Comparison of ENCODE assay signal across 1 cellular context in the genomic region with DNA sequence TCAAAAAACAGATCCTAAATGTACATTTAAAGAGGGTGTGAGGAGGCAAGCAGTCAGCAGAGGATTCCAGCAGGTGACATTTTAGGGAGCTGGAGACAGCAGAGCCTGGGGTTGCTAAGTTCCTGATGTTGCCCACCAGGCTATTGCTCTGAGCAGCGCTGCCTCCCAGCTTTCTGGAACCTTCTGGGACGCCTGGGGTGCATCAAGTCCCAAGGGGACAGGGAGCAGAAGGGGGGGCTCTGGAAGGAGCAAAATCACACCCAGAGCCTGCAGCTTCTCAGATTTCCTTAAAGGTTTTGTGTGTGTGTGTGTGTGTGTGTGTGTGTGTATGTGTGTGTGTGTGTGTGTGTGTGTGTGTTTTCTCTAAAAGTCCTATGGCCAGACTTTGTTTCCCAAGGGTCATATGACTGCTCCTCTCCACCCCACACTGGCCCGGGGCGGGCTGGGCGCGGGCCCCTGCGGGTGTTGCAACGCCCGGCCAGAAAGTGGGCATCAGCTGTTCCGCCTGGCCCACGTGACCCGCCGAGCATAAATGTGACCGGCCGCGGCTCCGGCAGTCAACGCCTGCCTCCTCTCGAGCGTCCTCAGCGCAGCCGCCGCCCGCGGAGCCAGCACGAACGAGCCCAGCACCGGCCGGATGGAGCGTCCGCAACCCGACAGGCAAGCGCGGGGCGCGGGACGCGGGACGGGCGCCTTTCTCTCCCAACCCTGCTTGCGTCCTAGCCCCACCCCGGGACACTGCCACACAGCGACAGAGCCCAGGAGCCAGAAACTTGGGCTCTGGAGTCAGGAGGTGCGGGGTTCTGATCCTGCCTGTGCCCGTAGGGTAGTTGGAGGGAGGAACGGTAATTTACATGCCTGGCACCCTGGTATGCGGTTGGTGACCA.
TF ChIP-seq lines count a peak whose summit lies in the region.

A gene with protein sequence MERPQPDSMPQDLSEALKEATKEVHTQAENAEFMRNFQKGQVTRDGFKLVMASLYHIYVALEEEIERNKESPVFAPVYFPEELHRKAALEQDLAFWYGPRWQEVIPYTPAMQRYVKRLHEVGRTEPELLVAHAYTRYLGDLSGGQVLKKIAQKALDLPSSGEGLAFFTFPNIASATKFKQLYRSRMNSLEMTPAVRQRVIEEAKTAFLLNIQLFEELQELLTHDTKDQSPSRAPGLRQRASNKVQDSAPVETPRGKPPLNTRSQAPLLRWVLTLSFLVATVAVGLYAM (plus strand): TSS at position 560 of the 887 bp plus-strand sequence. CDS start 78 bp downstream, at position 638.

TF ChIP-seq in HepG2, 621 proteins besides CTCF, POLR2A, EP300 and RAD21 (continued from another document and continues in another):
- TF ChIP-seq ZNF432 (CRISPR knock-in tag; IDR thresholded peaks at IDR 0.05; ENCODE audit: borderline replicate concordance), result no peak
- TF ChIP-seq NCOR1 (IDR thresholded peaks at IDR 0.05; ENCODE audit: borderline replicate concordance, low read length), result no peak; the same call in 1 of the 2 replicates
- peak; percentile 79; the same call in 1 of the 2 replicates for TF ChIP-seq MYC (CRISPR knock-in tag; IDR thresholded peaks at IDR 0.05; ENCODE audit: borderline replicate concordance)
- peak; percentile 86; the same call in 1 of the 2 replicates for TF ChIP-seq ZSCAN31 (CRISPR knock-in tag; IDR thresholded peaks at IDR 0.05; ENCODE audit: low read depth)
- 0 out of 2 replicates have a peak, but pooled peaks have one; percentile 46 for TF ChIP-seq ZNF543 (CRISPR knock-in tag; IDR thresholded peaks at IDR 0.05)
- TF ChIP-seq SRSF1 (optimal IDR thresholded peaks at IDR 0.05; ENCODE audit: low read depth, low read length), result no peak
- TF ChIP-seq GABPB1 (CRISPR knock-in tag; IDR thresholded peaks at IDR 0.05), result peak; percentile 82
- TF ChIP-seq ZNF629 (CRISPR knock-in tag; conservative IDR thresholded peaks at IDR 0.05), result 0 out of 2 replicates have a peak, but pooled peaks have one; percentile 11
- peak; percentile 64; the same call in 1 of the 2 replicates for TF ChIP-seq TFDP1 (CRISPR knock-in tag; IDR thresholded peaks at IDR 0.05; ENCODE audit: borderline replicate concordance)
- TF ChIP-seq ZNF17 (CRISPR knock-in tag; IDR thresholded peaks at IDR 0.05), result no peak
- TF ChIP-seq SMARCC2 (IDR thresholded peaks at IDR 0.05), result no peak
- TF ChIP-seq CBX5 (CRISPR knock-in tag; IDR thresholded peaks at IDR 0.05; ENCODE audit: borderline replicate concordance), result peak; percentile 54; the same call in 1 of the 2 replicates
- TF ChIP-seq ZNF501 (CRISPR knock-in tag; IDR thresholded peaks at IDR 0.05), result peak; percentile 55; the same call in 1 of the 2 replicates
- TF ChIP-seq SMAD3 (CRISPR knock-in tag; IDR thresholded peaks at IDR 0.05), result 0 out of 2 replicates have a peak, but pooled peaks have one; percentile 51
- TF ChIP-seq ZNF382 (CRISPR knock-in tag; IDR thresholded peaks at IDR 0.05; ENCODE audit: borderline replicate concordance), result no peak
- 0 out of 2 replicates have a peak, but pooled peaks have one; percentile 76 for TF ChIP-seq ZBTB4 (CRISPR knock-in tag; IDR thresholded peaks at IDR 0.05; ENCODE audit: borderline replicate concordance)
- 0 out of 2 replicates have a peak, but pooled peaks have one; percentile 17 for TF ChIP-seq HES4 (CRISPR knock-in tag; IDR thresholded peaks at IDR 0.05; ENCODE audit: borderline replicate concordance)
- peak; percentile 78 for TF ChIP-seq ARID5B (CRISPR knock-in tag; IDR thresholded peaks at IDR 0.05)
- TF ChIP-seq, protein P1, sequence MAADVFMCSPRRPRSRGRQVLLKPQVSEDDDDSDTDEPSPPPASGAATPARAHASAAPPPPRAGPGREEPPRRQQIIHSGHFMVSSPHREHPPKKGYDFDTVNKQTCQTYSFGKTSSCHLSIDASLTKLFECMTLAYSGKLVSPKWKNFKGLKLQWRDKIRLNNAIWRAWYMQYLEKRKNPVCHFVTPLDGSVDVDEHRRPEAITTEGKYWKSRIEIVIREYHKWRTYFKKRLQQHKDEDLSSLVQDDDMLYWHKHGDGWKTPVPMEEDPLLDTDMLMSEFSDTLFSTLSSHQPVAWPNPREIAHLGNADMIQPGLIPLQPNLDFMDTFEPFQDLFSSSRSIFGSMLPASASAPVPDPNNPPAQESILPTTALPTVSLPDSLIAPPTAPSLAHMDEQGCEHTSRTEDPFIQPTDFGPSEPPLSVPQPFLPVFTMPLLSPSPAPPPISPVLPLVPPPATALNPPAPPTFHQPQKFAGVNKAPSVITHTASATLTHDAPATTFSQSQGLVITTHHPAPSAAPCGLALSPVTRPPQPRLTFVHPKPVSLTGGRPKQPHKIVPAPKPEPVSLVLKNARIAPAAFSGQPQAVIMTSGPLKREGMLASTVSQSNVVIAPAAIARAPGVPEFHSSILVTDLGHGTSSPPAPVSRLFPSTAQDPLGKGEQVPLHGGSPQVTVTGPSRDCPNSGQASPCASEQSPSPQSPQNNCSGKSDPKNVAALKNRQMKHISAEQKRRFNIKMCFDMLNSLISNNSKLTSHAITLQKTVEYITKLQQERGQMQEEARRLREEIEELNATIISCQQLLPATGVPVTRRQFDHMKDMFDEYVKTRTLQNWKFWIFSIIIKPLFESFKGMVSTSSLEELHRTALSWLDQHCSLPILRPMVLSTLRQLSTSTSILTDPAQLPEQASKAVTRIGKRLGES (CRISPR knock-in tag; IDR thresholded peaks at IDR 0.05; ENCODE audit: borderline replicate concordance), result no peak
- TF ChIP-seq ZSCAN30 (CRISPR knock-in tag; IDR thresholded peaks at IDR 0.05), result no peak
- TF ChIP-seq ZNF343 (CRISPR knock-in tag; IDR thresholded peaks at IDR 0.05), result no peak
- no peak for TF ChIP-seq ZNF10 (CRISPR knock-in tag; IDR thresholded peaks at IDR 0.05; ENCODE audit: borderline replicate concordance, low read depth)
- TF ChIP-seq ZBTB8A (CRISPR knock-in tag; IDR thresholded peaks at IDR 0.05; ENCODE audit: borderline replicate concordance, low read depth), result no peak
- TF ChIP-seq ZNF550 (CRISPR knock-in tag; IDR thresholded peaks at IDR 0.05; ENCODE audit: borderline replicate concordance), result no peak
- TF ChIP-seq ZBTB33 (CRISPR knock-in tag; IDR thresholded peaks at IDR 0.05), result peak; percentile 23; the same call in 1 of the 2 replicates
- TF ChIP-seq ZNF598 (CRISPR knock-in tag; IDR thresholded peaks at IDR 0.05; ENCODE audit: borderline replicate concordance), result peak; percentile 87; the same call in 1 of the 2 replicates
- TF ChIP-seq TMF1 (CRISPR knock-in tag; IDR thresholded peaks at IDR 0.05; ENCODE audit: low read depth), result no peak
- TF ChIP-seq, protein P2, sequence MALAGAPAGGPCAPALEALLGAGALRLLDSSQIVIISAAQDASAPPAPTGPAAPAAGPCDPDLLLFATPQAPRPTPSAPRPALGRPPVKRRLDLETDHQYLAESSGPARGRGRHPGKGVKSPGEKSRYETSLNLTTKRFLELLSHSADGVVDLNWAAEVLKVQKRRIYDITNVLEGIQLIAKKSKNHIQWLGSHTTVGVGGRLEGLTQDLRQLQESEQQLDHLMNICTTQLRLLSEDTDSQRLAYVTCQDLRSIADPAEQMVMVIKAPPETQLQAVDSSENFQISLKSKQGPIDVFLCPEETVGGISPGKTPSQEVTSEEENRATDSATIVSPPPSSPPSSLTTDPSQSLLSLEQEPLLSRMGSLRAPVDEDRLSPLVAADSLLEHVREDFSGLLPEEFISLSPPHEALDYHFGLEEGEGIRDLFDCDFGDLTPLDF (CRISPR knock-in tag; IDR thresholded peaks at IDR 0.05), result 0 out of 2 replicates have a peak, but pooled peaks have one; percentile 45
- no peak for TF ChIP-seq KLF11 (CRISPR knock-in tag; IDR thresholded peaks at IDR 0.05)
- no peak for TF ChIP-seq POLR2AphosphoS2 (IDR thresholded peaks at IDR 0.05; ENCODE audit: low read depth, low read length)
- TF ChIP-seq TCF7 (IDR thresholded peaks at IDR 0.05; ENCODE audit: low read depth), result no peak
- TF ChIP-seq BRD4 (CRISPR knock-in tag; IDR thresholded peaks at IDR 0.05), result 0 out of 2 replicates have a peak, but pooled peaks have one; percentile 39
- TF ChIP-seq, protein P3, sequence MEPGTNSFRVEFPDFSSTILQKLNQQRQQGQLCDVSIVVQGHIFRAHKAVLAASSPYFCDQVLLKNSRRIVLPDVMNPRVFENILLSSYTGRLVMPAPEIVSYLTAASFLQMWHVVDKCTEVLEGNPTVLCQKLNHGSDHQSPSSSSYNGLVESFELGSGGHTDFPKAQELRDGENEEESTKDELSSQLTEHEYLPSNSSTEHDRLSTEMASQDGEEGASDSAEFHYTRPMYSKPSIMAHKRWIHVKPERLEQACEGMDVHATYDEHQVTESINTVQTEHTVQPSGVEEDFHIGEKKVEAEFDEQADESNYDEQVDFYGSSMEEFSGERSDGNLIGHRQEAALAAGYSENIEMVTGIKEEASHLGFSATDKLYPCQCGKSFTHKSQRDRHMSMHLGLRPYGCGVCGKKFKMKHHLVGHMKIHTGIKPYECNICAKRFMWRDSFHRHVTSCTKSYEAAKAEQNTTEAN (CRISPR knock-in tag; conservative IDR thresholded peaks at IDR 0.05), result peak; percentile 65; the same call in 1 of the 2 replicates
- no peak; the same call in 1 of the 2 replicates for TF ChIP-seq ZNF709 (CRISPR knock-in tag; IDR thresholded peaks at IDR 0.05)
- peak; percentile 78; the same call in 1 of the 2 replicates for TF ChIP-seq KLF6 (CRISPR knock-in tag; IDR thresholded peaks at IDR 0.05)
- TF ChIP-seq KLF16 (CRISPR knock-in tag; IDR thresholded peaks at IDR 0.05), result peak in 1 of 2 experiments; percentile 93; a peak in 2 of 4 replicates
- TF ChIP-seq FOXO1 (CRISPR knock-in tag; IDR thresholded peaks at IDR 0.05), result peak; percentile 77
- TF ChIP-seq ZMAT3 (CRISPR knock-in tag; conservative IDR thresholded peaks at IDR 0.05), result 0 out of 2 replicates have a peak, but pooled peaks have one; percentile 55
- no peak for TF ChIP-seq ZNF367 (CRISPR knock-in tag; IDR thresholded peaks at IDR 0.05; ENCODE audit: borderline replicate concordance)
- no peak for TF ChIP-seq SNAI1 (CRISPR knock-in tag; IDR thresholded peaks at IDR 0.05; ENCODE audit: borderline replicate concordance)
